In genomic region chr17:49515196-49515770, GRCh38 we compare ENCODE assay signal across 8 cellular contexts. TPM values are rescaled to one million over a fixed set of nuclear protein-coding genes. Genes with fewer than 3 reads are reported as not detected.
A peak's percentile ranks its signal among the peaks of the same experiment; 100 is the strongest.
DNase-seq lines count a peak whose midpoint lies in the region; ATAC-seq, FAIRE-seq and TF ChIP-seq lines count a peak whose summit lies in the region.

No MANE protein-coding gene starts in this region.

- no peak overlapping the region for H3K4me3 Mint-ChIP-seq in stimulated activated memory B cell treated with anti-CD40 and anti-IgM and Interleukin-4, amounts not matched to agents 10 μg/mL and 1 μg/mL and 100 μg/mL, for 72 hours
- no peak overlapping the region for H3K4me3 Mint-ChIP-seq in activated naive CD4-positive, alpha-beta T cell treated with anti-CD3 and anti-CD28 coated beads, Interleukin-2, amount 10 ng/mL, durations not matched to agents 7 days and 5 days

- CTCF ChIA-PET in activated naive CD4-positive, alpha-beta T cell treated with anti-CD3 and anti-CD28 coated beads, Interleukin-2, amount 10 ng/mL, durations not matched to agents 7 days and 5 days (lab: Charles Lee): interaction anchor here (2.4 kb wide), 1 partner anchor 41 kb away, joined by 9 read pairs; no protein-coding TSS in a partner anchor

- H3K4me1 Mint-ChIP-seq in stimulated activated memory B cell treated with anti-CD40 and anti-IgM and Interleukin-4, amounts not matched to agents 10 μg/mL and 1 μg/mL and 100 μg/mL, for 72 hours: peaks cover 7% of the 10 kb centered on the region
- no peaks in the 10 kb centered on the region for H3K4me1 Mint-ChIP-seq in activated naive CD4-positive, alpha-beta T cell treated with anti-CD3 and anti-CD28 coated beads, Interleukin-2, amount 10 ng/mL, durations not matched to agents 7 days and 5 days

- H3K4me3 ChIP-seq in bronchial epithelial cell (ENCODE audit: low read depth, low read length): no peak overlapping the region
- no peak overlapping the region for H3K4me3 ChIP-seq in kidney epithelial cell (ENCODE audit: low read depth, low read length)

- peaks cover 45% of the 10 kb centered on the region for H3K27me3 Mint-ChIP-seq in stimulated activated memory B cell treated with anti-CD40 and anti-IgM and Interleukin-4, amounts not matched to agents 10 μg/mL and 1 μg/mL and 100 μg/mL, for 72 hours
- H3K27me3 Mint-ChIP-seq in activated naive CD4-positive, alpha-beta T cell treated with anti-CD3 and anti-CD28 coated beads, Interleukin-2, amount 10 ng/mL, durations not matched to agents 7 days and 5 days: peaks cover 36% of the 10 kb centered on the region

- no peaks in the 10 kb centered on the region for H3K27me3 ChIP-seq in bronchial epithelial cell (ENCODE audit: control insufficient read depth, insufficient read depth, low read length)
- peaks cover 9% of the 10 kb centered on the region for H3K27me3 ChIP-seq in kidney epithelial cell (ENCODE audit: control insufficient read depth, insufficient read depth, low read length)

- H3K27ac Mint-ChIP-seq in stimulated activated memory B cell treated with anti-CD40 and anti-IgM and Interleukin-4, amounts not matched to agents 10 μg/mL and 1 μg/mL and 100 μg/mL, for 72 hours: peak overlapping the region; percentile 38
- no peak overlapping the region for H3K27ac Mint-ChIP-seq in activated naive CD4-positive, alpha-beta T cell treated with anti-CD3 and anti-CD28 coated beads, Interleukin-2, amount 10 ng/mL, durations not matched to agents 7 days and 5 days

- peak; percentile 76 for FAIRE-seq in bronchial epithelial cell (lab: Jason Lieb, UNC)

- no peaks in the 10 kb centered on the region for H3K36me3 ChIP-seq in bronchial epithelial cell (ENCODE audit: control insufficient read depth, insufficient read depth, low read length)
- no peaks in the 10 kb centered on the region for H3K36me3 ChIP-seq in kidney epithelial cell (ENCODE audit: control insufficient read depth, insufficient read depth, low read length)

- ATAC-seq in GM18502 (IDR thresholded peaks at IDR 0.05; ENCODE audit: poor library complexity, unreplicated experiment) (peak; percentile 88), HG02588 (IDR thresholded peaks at IDR 0.05; ENCODE audit: unreplicated experiment) (peak; percentile 77)
- ATAC-seq in stimulated activated memory B cell treated with anti-CD40 and anti-IgM and Interleukin-4, amounts not matched to agents 10 μg/mL and 1 μg/mL and 100 μg/mL, for 72 hours: peak; percentile 52

- H3K9me3 Mint-ChIP-seq in stimulated activated memory B cell treated with anti-CD40 and anti-IgM and Interleukin-4, amounts not matched to agents 10 μg/mL and 1 μg/mL and 100 μg/mL, for 72 hours: no peaks in the 10 kb centered on the region
- H3K9me3 Mint-ChIP-seq in activated naive CD4-positive, alpha-beta T cell treated with anti-CD3 and anti-CD28 coated beads, Interleukin-2, amount 10 ng/mL, durations not matched to agents 7 days and 5 days: no peaks in the 10 kb centered on the region

- DNase-seq in NCI-H2227 (lab: John Stamatoyannopoulos, UW; ENCODE audit: unreplicated experiment): peak; percentile 49
- peak; percentile 55 for DNase-seq in bronchial epithelial cell (ENCODE audit: low read depth)
- DNase-seq in kidney epithelial cell (ENCODE audit: low read depth): peak; percentile 83
- no peak for DNase-seq in 8988T
- no peak for DNase-seq in activated naive CD4-positive, alpha-beta T cell treated with anti-CD3 and anti-CD28 coated beads, Interleukin-2, amount 10 ng/mL, durations not matched to agents 7 days and 5 days

- TF ChIP-seq CTCF in bronchial epithelial cell (IDR thresholded peaks at IDR 0.05; ENCODE audit: insufficient read depth, low read length, severe bottlenecking): no peak
- no peak for TF ChIP-seq CTCF in kidney epithelial cell (IDR thresholded peaks at IDR 0.05; ENCODE audit: insufficient read depth, low read length, poor library complexity, severe bottlenecking)

- H3K36me3 Mint-ChIP-seq in stimulated activated memory B cell treated with anti-CD40 and anti-IgM and Interleukin-4, amounts not matched to agents 10 μg/mL and 1 μg/mL and 100 μg/mL, for 72 hours: no peaks in the 10 kb centered on the region
- H3K36me3 Mint-ChIP-seq in activated naive CD4-positive, alpha-beta T cell treated with anti-CD3 and anti-CD28 coated beads, Interleukin-2, amount 10 ng/mL, durations not matched to agents 7 days and 5 days: no peaks in the 10 kb centered on the region

RNA-seq across cellular contexts. Expression of gene NGFR, which starts 20.2 kb away (rescaled TPM):
- 0.53 and 4.5 TPM in 2 replicates for total RNA-seq in bronchial epithelial cell
- 0.04 TPM in 1 of 2 replicates, not detected in the other for total RNA-seq in kidney epithelial cell

Comparison
In these comparisons a context has a peak if more than half of its experiments do, and no peak if none do; other contexts are left out.
1. DNase-seq: peak in NCI-H2227 (single experiment), bronchial epithelial cell (single experiment) and kidney epithelial cell (single experiment); none in 8988T (single experiment) and activated naive CD4-positive, alpha-beta T cell treated with anti-CD3 and anti-CD28 coated beads, Interleukin-2, amount 10 ng/mL, durations not matched to agents 7 days and 5 days (single experiment).
2. Peak in every context shown above with its lines, with median percentiles within 50 percentile points of each other: ATAC-seq.